Comparison of ENCODE assay signal across 1 cellular context in genomic region chr19:17326595-17326966, GRCh38.
TF ChIP-seq lines count a peak whose summit lies in the region.

No MANE protein-coding gene starts in this region.

TF ChIP-seq in GM23338, 12 proteins besides CTCF, POLR2A, EP300 and RAD21 (continued from another document):
- TF ChIP-seq ZNF462 (CRISPR knock-in tag; IDR thresholded peaks at IDR 0.05), result no peak
- TF ChIP-seq REST (IDR thresholded peaks at IDR 0.05; ENCODE audit: unreplicated experiment), result no peak
- TF ChIP-seq ZNF331 (CRISPR knock-in tag; IDR thresholded peaks at IDR 0.05; ENCODE audit: low read depth), result no peak
